ENCODE assay signal across 7 cellular contexts in the genomic region with DNA sequence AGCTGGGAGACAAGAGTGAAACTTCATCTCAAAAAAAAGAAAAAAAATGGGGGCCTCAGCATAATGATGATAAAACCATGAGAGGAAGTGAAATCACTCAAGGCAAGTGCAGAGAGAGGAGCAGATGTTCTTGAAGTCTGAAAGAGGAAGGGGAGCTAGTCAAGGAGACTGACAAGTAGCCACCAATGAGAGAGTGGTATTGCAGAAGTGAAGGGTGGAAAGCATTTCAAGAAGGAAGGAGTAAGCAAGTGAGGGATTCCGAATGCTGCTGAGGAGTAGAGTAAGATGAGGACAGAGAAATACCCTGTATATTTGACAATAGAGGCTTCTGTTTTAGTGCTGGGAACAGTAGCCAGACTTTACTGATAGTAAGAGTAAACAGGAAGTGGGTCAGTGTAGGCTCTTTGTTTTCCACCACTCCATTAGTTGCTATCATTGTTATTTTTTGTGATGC. TPM values are rescaled to one million over a fixed set of nuclear protein-coding genes. Genes with fewer than 3 reads are reported as not detected.
A peak's percentile ranks its signal among the peaks of the same experiment; 100 is the strongest.
DNase-seq lines count a peak whose midpoint lies in the region; ATAC-seq and TF ChIP-seq lines count a peak whose summit lies in the region.

No MANE protein-coding gene starts in this region.

- TF ChIP-seq CTCF in NB4 (IDR thresholded peaks at IDR 0.05; ENCODE audit: low read depth, low read length) = no peak

- H3K4me1 Mint-ChIP-seq in immature natural killer cell = peaks cover 34 to 44% of the 10 kb centered on the region in 2 donors

- peak; percentile 88 for DNase-seq in NB4 (ENCODE audit: low read depth)
- no peak for DNase-seq in immature natural killer cell
- no peak for DNase-seq in DMS114 treated with DMSO at 0.1 percent for 48 hours (lab: John Stamatoyannopoulos, UW; ENCODE audit: unreplicated experiment)
- DNase-seq in NCI-H1105 treated with DMSO at 0.1 percent for 48 hours (lab: John Stamatoyannopoulos, UW) = no peak
- DNase-seq in NCI-H1436 (lab: John Stamatoyannopoulos, UW) = no peak

- peak overlapping the region in 4 of 5 donors; percentile 7 to 42 (median 11) for H3K4me3 Mint-ChIP-seq in immature natural killer cell

- ATAC-seq in GM18909 (IDR thresholded peaks at IDR 0.05; ENCODE audit: poor library complexity, unreplicated experiment) = peak; percentile 77
- ATAC-seq in HG02642 (IDR thresholded peaks at IDR 0.05; ENCODE audit: poor library complexity, unreplicated experiment) = peak; percentile 71

- no peak for TF ChIP-seq POLR2A in NB4 (IDR thresholded peaks at IDR 0.05; ENCODE audit: extremely low read depth, insufficient read length)

- peaks cover 17 to 30% (median 29%) of the 10 kb centered on the region in 3 donors for H3K36me3 Mint-ChIP-seq in immature natural killer cell

- H3K9me3 Mint-ChIP-seq in immature natural killer cell = no peaks in the 10 kb centered on the region

- H3K4me3 ChIP-seq in NB4 (ENCODE audit: low read depth, low read length) = peak overlapping the region; percentile 8

- H3K27me3 Mint-ChIP-seq in immature natural killer cell (ENCODE audit: low read depth in 3 of 3) = peaks cover 12 to 17% (median 12%) of the 10 kb centered on the region in 3 donors

- peak overlapping the region in 2 of 6 donors; percentile 31 to 43 for H3K27ac Mint-ChIP-seq in immature natural killer cell

RNA-seq across cellular contexts. Expression of gene TATDN3, which starts 2.9 kb away (rescaled TPM):
- 10 to 100 TPM in 2 of 3 donors, 1 to 10 TPM in 1; 8.5 to 14.8 (median 14.6) TPM for polyA plus RNA-seq in immature natural killer cell

RNA-seq across cellular contexts. Expression of gene NSL1, which starts 3.0 kb away (rescaled TPM):
- 10 to 100 TPM; 63.4 to 70.6 (median 64.6) TPM for polyA plus RNA-seq in immature natural killer cell

RNA-seq across cellular contexts. Expression of gene SPATA45, which starts 52.9 kb away (rescaled TPM):
- polyA plus RNA-seq in immature natural killer cell = not detected
